15 cellular contexts compared by ENCODE assay signal in the genomic region with DNA sequence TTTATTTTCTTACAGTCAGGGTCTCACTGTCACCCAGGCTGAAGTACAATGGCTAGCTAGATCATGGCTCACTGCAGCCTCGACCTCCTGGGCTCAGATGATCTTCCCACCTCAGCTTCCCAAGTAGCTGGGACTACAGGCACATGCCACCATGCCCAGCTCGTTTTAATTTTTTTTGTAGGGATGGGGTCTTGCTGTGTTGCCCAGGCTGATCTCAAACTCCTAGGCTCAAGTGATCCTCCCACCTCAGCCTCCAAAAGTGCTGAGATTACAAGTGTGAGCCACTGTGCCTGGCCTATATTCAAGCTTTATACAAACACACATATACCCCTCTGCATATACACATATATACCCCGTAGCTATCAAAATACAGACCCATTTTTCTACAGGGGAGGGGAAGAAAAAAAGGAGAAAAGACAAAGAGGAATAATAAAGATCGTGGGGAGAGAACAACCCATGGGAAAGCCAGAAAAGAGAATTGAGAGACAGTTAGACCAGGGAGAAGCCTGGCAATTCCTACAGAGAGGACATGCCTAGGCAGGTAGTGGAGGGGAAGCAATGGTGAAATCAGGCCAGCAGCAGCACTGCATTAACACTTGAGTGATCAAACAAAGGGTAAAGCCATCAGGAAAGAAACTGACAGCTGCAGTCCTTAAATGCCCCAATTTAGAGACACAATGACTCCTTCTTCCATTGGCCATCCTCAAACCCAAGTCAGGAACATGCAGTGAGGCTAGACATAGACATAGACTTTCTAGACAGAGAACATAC.
DNase-seq lines count a peak whose midpoint lies in the region; ATAC-seq and TF ChIP-seq lines count a peak whose summit lies in the region.
"Had no signal": no experiment of that assay in that cellular context is flagged by ENCODE, and none has a peak within 500 bp of the region (broad histone marks: within the 10 kb centered on the region; RNA-seq: fewer than 3 reads in every experiment).

No MANE protein-coding gene starts in this region.

- DNase-seq in DMS153 (lab: John Stamatoyannopoulos, UW) (peak; percentile 63), DMS153 treated with DMSO at 0.1 percent for 48 hours (lab: John Stamatoyannopoulos, UW; ENCODE audit: unreplicated experiment) (no peak), NCI-H1694 (lab: John Stamatoyannopoulos, UW) (peak; percentile 74), SJCRH30 (peak; percentile 72 to 92), neural progenitor cell (ENCODE audit: low spot score) (peak; percentile 44), tibial nerve (ENCODE audit: low spot score in 2 of 2) (no peak)
- DNase-seq: activated CD4-positive, CD25-positive, alpha-beta regulatory T cell treated with anti-CD3 and anti-CD28 coated beads, Interleukin-2, amount 50 U/mL, for 72 hours; activated T-cell treated with anti-CD3 and anti-CD28 coated beads, Interleukin-2, amount 50 U/mL, for 24 hours; adrenal gland; NCI-H187 treated with DMSO at 0.1 percent for 48 hours; small intestine; T-cell had no signal

- ATAC-seq in GM21723 (IDR thresholded peaks at IDR 0.05; ENCODE audit: unreplicated experiment) (no peak), HG03442 (IDR thresholded peaks at IDR 0.05; ENCODE audit: unreplicated experiment) (no peak)
- ATAC-seq: T-cell had no signal

- H3K27me3 Mint-ChIP-seq in neural progenitor cell (ENCODE audit: insufficient read depth, low read depth) = peaks cover 3% of the 10 kb centered on the region

- peaks cover 61% of the 10 kb centered on the region for H3F3A ChIP-seq in neural progenitor cell (ENCODE audit: low read depth)

- H3K4me3 ChIP-seq in SJCRH30 = no peak overlapping the region
- no peak overlapping the region for H3K4me3 ChIP-seq in neural progenitor cell
- no peak overlapping the region for H3K4me3 ChIP-seq in tibial nerve
- H3K4me3 ChIP-seq: adrenal gland had no signal

- H3K9me3 ChIP-seq in SJCRH30 (replicated peaks) = no peaks in the 10 kb centered on the region
- H3K9me3 ChIP-seq in neural progenitor cell (ENCODE audit: low read depth) = no peaks in the 10 kb centered on the region
- no peaks in the 10 kb centered on the region for H3K9me3 ChIP-seq in tibial nerve
- H3K9me3 ChIP-seq: adrenal gland had no signal

- no peaks in the 10 kb centered on the region for H3K9me3 Mint-ChIP-seq in neural progenitor cell
- H3K9me3 Mint-ChIP-seq: activated T-cell treated with anti-CD3 and anti-CD28 coated beads, Interleukin-2, amount 50 U/mL, for 24 hours; T-cell had no signal

- no peak overlapping the region for H3K4me3 Mint-ChIP-seq in neural progenitor cell
- H3K4me3 Mint-ChIP-seq: activated T-cell treated with anti-CD3 and anti-CD28 coated beads, Interleukin-2, amount 50 U/mL, for 24 hours; T-cell had no signal

- H3K27ac Mint-ChIP-seq in neural progenitor cell = peak overlapping the region; percentile 87
- H3K27ac Mint-ChIP-seq: activated T-cell treated with anti-CD3 and anti-CD28 coated beads, Interleukin-2, amount 50 U/mL, for 24 hours had no signal

- no peak for TF ChIP-seq CTCF in neural progenitor cell (IDR thresholded peaks at IDR 0.05)
- no peak for TF ChIP-seq CTCF in tibial nerve (IDR thresholded peaks at IDR 0.05)

- H3K27ac ChIP-seq in SJCRH30 = peak overlapping the region; percentile 43
- H3K27ac ChIP-seq in neural progenitor cell = no peak overlapping the region
- H3K27ac ChIP-seq in tibial nerve = no peak overlapping the region
- H3K27ac ChIP-seq: 22Rv1, adrenal gland had no signal

- TF ChIP-seq POLR2A in tibial nerve (IDR thresholded peaks at IDR 0.05) = no peak

- no peaks in the 10 kb centered on the region for H3K36me3 ChIP-seq in SJCRH30
- H3K36me3 ChIP-seq in neural progenitor cell = no peaks in the 10 kb centered on the region
- H3K36me3 ChIP-seq in tibial nerve = no peaks in the 10 kb centered on the region
- H3K36me3 ChIP-seq: adrenal gland had no signal

- H2AFZ ChIP-seq in neural progenitor cell (replicated peaks) = no peak overlapping the region

- H3K4me2 ChIP-seq in neural progenitor cell = peak overlapping the region; percentile 68

- no peaks in the 10 kb centered on the region for H3K27me3 ChIP-seq in SJCRH30
- H3K27me3 ChIP-seq in neural progenitor cell = no peaks in the 10 kb centered on the region
- no peaks in the 10 kb centered on the region for H3K27me3 ChIP-seq in tibial nerve
- H3K27me3 ChIP-seq: adrenal gland had no signal

- H3K79me2 ChIP-seq in neural progenitor cell (ENCODE audit: low read depth) = peaks cover 99% of the 10 kb centered on the region

- 89 to 95% methylated on average over 4 of the region's 4 CpGs for WGBS in tibial nerve, 2 donors

- H3K9ac ChIP-seq in neural progenitor cell = no peak overlapping the region

- H4K20me1 ChIP-seq in neural progenitor cell (ENCODE audit: low read depth) = peaks cover 97% of the 10 kb centered on the region

- peaks cover 84% of the 10 kb centered on the region for H3K4me1 Mint-ChIP-seq in neural progenitor cell

- peaks cover 8% of the 10 kb centered on the region for H3K36me3 Mint-ChIP-seq in neural progenitor cell
- H3K36me3 Mint-ChIP-seq: T-cell had no signal

- TF ChIP-seq EP300 in tibial nerve (IDR thresholded peaks at IDR 0.05) = no peak

- H3K4me1 ChIP-seq in SJCRH30 (peaks cover 81% of the 10 kb centered on the region), neural progenitor cell (peaks cover 87% of the 10 kb centered on the region), tibial nerve (peaks cover 0 to 20% (median 0%) of the 10 kb centered on the region in 4 donors)

Comparison
In these comparisons a context has a peak if more than half of its experiments do, and no peak if none do; other contexts are left out.
1. DNase-seq: peak in DMS153 (single experiment), NCI-H1694 (single experiment), SJCRH30 (2 of 2) and neural progenitor cell (single experiment); none in DMS153 treated with DMSO at 0.1 percent for 48 hours (single experiment) and tibial nerve (0 of 2).